ENCODE assay signal across 8 cellular contexts in the genomic region with DNA sequence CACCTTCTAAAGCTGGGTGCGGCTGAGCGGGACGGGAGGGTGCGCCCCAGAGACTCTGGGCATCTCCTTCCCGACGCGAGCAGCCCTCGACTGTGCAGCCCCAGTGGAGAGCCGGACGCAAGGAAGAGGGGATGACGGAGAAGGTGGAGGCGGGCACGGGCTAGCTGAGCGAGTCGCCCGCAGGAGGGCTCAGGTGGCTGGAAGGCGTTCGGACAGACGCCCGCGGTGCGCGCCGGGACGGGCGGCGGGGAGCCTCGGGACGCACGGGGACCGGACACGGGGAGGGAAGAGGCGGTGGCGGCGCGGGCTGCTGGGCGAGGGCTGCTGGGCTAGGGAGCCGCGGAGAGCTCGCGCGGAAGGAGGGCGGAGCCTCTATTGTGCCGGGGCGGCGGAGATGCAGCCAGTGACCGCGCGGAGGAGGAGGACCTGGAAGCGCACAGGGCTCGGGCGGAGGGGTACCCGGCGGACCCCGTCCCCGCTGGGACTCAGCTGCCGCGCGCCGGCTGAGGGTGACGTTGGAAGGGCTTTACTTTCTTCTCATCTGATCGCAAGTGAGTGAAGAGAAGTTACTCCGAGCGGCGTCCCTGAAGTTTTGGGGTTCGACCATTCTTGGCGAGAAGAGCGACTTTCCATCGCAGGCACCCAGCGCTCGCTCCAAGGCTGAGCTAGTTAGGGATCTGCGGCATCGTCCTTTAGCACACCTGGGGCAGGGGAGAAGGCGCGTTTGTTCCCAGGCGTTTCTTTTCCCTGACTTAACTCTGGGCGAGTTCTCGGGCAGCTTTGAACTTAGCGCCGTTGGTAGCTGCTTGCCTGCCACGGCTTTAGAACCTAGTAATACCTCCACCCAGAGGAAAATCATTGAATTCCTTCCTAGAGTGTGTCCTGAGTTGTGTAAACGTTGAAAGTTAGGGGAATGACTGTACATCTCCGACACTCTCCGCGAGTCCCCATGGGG. TPM values are rescaled to one million over a fixed set of nuclear protein-coding genes. Genes with fewer than 3 reads are reported as not detected.
DNase-seq lines count a peak whose midpoint lies in the region; ATAC-seq, FAIRE-seq and TF ChIP-seq lines count a peak whose summit lies in the region.

A gene (minus strand): TSS at position 323 of the 955 bp plus-strand sequence. CDS start 439 bp downstream, outside the sequence.

- H3K27ac ChIP-seq in heart left ventricle (peak within 1 kb of the TSS in 6 of 12 donors; percentile 42 to 83 (median 55)), ovary (no peak within 1 kb of the TSS)

- CTCF ChIA-PET in AG04449 (lab: Yijun Ruan, JAX), result interaction anchor here (0.6 to 23.1 kb wide), 28 partner anchors 8 to 267 kb away, joined by 3 to 797 read pairs (median 4); no protein-coding TSS in a partner anchor

- WGBS in heart left ventricle, 4 donors, result 1 to 4% (median 1%) methylated on average over 21 to 85 of the region's 85 CpGs
- 1% methylated on average over 85 of the region's 85 CpGs for WGBS in ovary, 3 donors

- FAIRE-seq in urothelium cell line (lab: Jason Lieb, UNC), result no peak

- H3K27me3 ChIP-seq in adipocyte (replicated peaks; ENCODE audit: control insufficient read depth, insufficient read depth, low read length), result no peaks in the 10 kb centered on the region
- H3K27me3 ChIP-seq in heart left ventricle, result peaks cover 0 to 15% (median 0%) of the 10 kb centered on the region in 9 donors
- no peaks in the 10 kb centered on the region for H3K27me3 ChIP-seq in ovary

- TF ChIP-seq CTCF in AG04449 (IDR thresholded peaks at IDR 0.05; ENCODE audit: insufficient read depth, low read length, missing control alignments), result peak; percentile 39
- peak in 5 of 12 donors; percentile 8 to 40 (median 31) for TF ChIP-seq CTCF in heart left ventricle (IDR thresholded peaks at IDR 0.05)
- TF ChIP-seq CTCF in ovary (IDR thresholded peaks at IDR 0.05), result no peak

- TF ChIP-seq RAD21 in Ishikawa (IDR thresholded peaks at IDR 0.05; ENCODE audit: low read depth), result peak; percentile 41; the same call in 1 of the 2 replicates

- intact Hi-C loops in heart left ventricle (cut with DNase I) (loop anchor here in 5 of 10 donors (1.0 to 10.0 kb wide), 5 partner anchors 32 to 159 kb away; no protein-coding TSS in a partner anchor), ovary (cut with DNase I) (no loop called here)

- DNase-seq in AG04449 (ENCODE audit: low read depth, low spot score) (peak; percentile 46), adipocyte (ENCODE audit: low read depth) (peak; percentile 89), heart left ventricle (peak; percentile 71 to 90 (median 78)), ovary (peak in 4 of 5 donors; percentile 39 to 64 (median 52)), urothelium cell line (ENCODE audit: low spot score) (peak; percentile 33)

- POLR2A ChIA-PET in AG04449 (lab: Yijun Ruan, JAX), result interaction anchor here (0.6 to 1.6 kb wide), 4 partner anchors 21 to 231 kb away, joined by 3 to 4 read pairs (median 3); no protein-coding TSS in a partner anchor

- TF ChIP-seq POLR2A in heart left ventricle (IDR thresholded peaks at IDR 0.05) (no peak), ovary (IDR thresholded peaks at IDR 0.05) (no peak)

- H3K9me3 ChIP-seq in adipocyte (ENCODE audit: control insufficient read depth, low read length) (no peaks in the 10 kb centered on the region), heart left ventricle (no peaks in the 10 kb centered on the region), ovary (no peaks in the 10 kb centered on the region)

- peaks cover 49% of the 10 kb centered on the region for H3K4me1 ChIP-seq in adipocyte (ENCODE audit: control insufficient read depth, insufficient read depth, low read length)
- peaks cover 0 to 52% (median 29%) of the 10 kb centered on the region in 12 donors for H3K4me1 ChIP-seq in heart left ventricle
- H3K4me1 ChIP-seq in ovary (ENCODE audit: insufficient read depth), result peaks cover 1% of the 10 kb centered on the region

- H3K36me3 ChIP-seq in adipocyte (ENCODE audit: control insufficient read depth, insufficient read depth, low read length, severe bottlenecking), result no peaks in the 10 kb centered on the region
- peaks cover 0 to 6% (median 0%) of the 10 kb centered on the region in 9 donors for H3K36me3 ChIP-seq in heart left ventricle
- H3K36me3 ChIP-seq in ovary, result no peaks in the 10 kb centered on the region

- H3K4me3 ChIP-seq in AG04449 (ENCODE audit: low read depth, low read length), result peak within 1 kb of the TSS; percentile 77
- H3K4me3 ChIP-seq in adipocyte (ENCODE audit: low read length), result peak within 1 kb of the TSS; percentile 86
- peak within 1 kb of the TSS; percentile 37 to 76 (median 58) for H3K4me3 ChIP-seq in heart left ventricle
- peak within 1 kb of the TSS; percentile 34 for H3K4me3 ChIP-seq in ovary

- H3K9ac ChIP-seq in adipocyte (ENCODE audit: low read length), result peak within 1 kb of the TSS; percentile 82

- peak; percentile 73 for ATAC-seq in GM18511 (IDR thresholded peaks at IDR 0.05; ENCODE audit: unreplicated experiment)
- peak; percentile 91 for ATAC-seq in SK-N-SH treated with all-trans-retinoic acid at 6 μM for 48 hours
- peak; percentile 76 to 92 (median 88) for ATAC-seq in heart left ventricle

- TF ChIP-seq EP300 in Ishikawa (IDR thresholded peaks at IDR 0.05; ENCODE audit: borderline replicate concordance) (no peak), ovary (IDR thresholded peaks at IDR 0.05) (no peak)

TF ChIP-seq in Ishikawa, 13 proteins besides CTCF, POLR2A, EP300 and RAD21:
- no peak for TF ChIP-seq EGR1 (IDR thresholded peaks at IDR 0.05)
- TF ChIP-seq CEBPB (IDR thresholded peaks at IDR 0.05), result no peak
- no peak for TF ChIP-seq NFIC (IDR thresholded peaks at IDR 0.05)
- TF ChIP-seq TCF12 (IDR thresholded peaks at IDR 0.05; ENCODE audit: low read depth), result no peak
- TF ChIP-seq ZBTB7A (IDR thresholded peaks at IDR 0.05; ENCODE audit: low read depth), result peak; percentile 94
- TF ChIP-seq YY1 (IDR thresholded peaks at IDR 0.05; ENCODE audit: low read depth), result no peak
- no peak for TF ChIP-seq TEAD4 (IDR thresholded peaks at IDR 0.05)

TF ChIP-seq in SK-N-SH treated with all-trans-retinoic acid at 6 μM for 48 hours, 23 proteins besides CTCF, POLR2A, EP300 and RAD21 (continues in another document):
- no peak for TF ChIP-seq RARB (CRISPR knock-in tag; IDR thresholded peaks at IDR 0.05)
- no peak for TF ChIP-seq ISL1 (CRISPR knock-in tag; IDR thresholded peaks at IDR 0.05)
- no peak for TF ChIP-seq ZFP3 (CRISPR knock-in tag; IDR thresholded peaks at IDR 0.05)
- TF ChIP-seq, protein P1, sequence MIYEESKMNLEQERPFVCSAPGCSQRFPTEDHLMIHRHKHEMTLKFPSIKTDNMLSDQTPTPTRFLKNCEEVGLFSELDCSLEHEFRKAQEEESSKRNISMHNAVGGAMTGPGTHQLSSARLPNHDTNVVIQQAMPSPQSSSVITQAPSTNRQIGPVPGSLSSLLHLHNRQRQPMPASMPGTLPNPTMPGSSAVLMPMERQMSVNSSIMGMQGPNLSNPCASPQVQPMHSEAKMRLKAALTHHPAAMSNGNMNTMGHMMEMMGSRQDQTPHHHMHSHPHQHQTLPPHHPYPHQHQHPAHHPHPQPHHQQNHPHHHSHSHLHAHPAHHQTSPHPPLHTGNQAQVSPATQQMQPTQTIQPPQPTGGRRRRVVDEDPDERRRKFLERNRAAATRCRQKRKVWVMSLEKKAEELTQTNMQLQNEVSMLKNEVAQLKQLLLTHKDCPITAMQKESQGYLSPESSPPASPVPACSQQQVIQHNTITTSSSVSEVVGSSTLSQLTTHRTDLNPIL (CRISPR knock-in tag; IDR thresholded peaks at IDR 0.05; ENCODE audit: low read depth), result no peak
- TF ChIP-seq PPARA (CRISPR knock-in tag; IDR thresholded peaks at IDR 0.05; ENCODE audit: borderline replicate concordance), result no peak
- no peak for TF ChIP-seq BACH2 (CRISPR knock-in tag; IDR thresholded peaks at IDR 0.05; ENCODE audit: borderline replicate concordance)
- no peak for TF ChIP-seq TCF4 (CRISPR knock-in tag; IDR thresholded peaks at IDR 0.05; ENCODE audit: borderline replicate concordance)
- no peak for TF ChIP-seq ZNF565 (CRISPR knock-in tag; conservative IDR thresholded peaks at IDR 0.05; ENCODE audit: low read depth)
- TF ChIP-seq, protein P2, sequence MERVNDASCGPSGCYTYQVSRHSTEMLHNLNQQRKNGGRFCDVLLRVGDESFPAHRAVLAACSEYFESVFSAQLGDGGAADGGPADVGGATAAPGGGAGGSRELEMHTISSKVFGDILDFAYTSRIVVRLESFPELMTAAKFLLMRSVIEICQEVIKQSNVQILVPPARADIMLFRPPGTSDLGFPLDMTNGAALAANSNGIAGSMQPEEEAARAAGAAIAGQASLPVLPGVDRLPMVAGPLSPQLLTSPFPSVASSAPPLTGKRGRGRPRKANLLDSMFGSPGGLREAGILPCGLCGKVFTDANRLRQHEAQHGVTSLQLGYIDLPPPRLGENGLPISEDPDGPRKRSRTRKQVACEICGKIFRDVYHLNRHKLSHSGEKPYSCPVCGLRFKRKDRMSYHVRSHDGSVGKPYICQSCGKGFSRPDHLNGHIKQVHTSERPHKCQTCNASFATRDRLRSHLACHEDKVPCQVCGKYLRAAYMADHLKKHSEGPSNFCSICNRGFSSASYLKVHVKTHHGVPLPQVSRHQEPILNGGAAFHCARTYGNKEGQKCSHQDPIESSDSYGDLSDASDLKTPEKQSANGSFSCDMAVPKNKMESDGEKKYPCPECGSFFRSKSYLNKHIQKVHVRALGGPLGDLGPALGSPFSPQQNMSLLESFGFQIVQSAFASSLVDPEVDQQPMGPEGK (CRISPR knock-in tag; IDR thresholded peaks at IDR 0.05; ENCODE audit: borderline replicate concordance), result no peak
- no peak for TF ChIP-seq CSDC2 (CRISPR knock-in tag; IDR thresholded peaks at IDR 0.05)
- TF ChIP-seq ZNF70 (CRISPR knock-in tag; IDR thresholded peaks at IDR 0.05), result no peak

RNA-seq across cellular contexts. Expression of the gene that starts here (rescaled TPM):
- total RNA-seq in heart left ventricle (10 to 100 TPM in 2 of 9 donors, 1 to 10 TPM in 5, under 1 TPM in 2; 0.75 to 39.2 (median 2.9) TPM), ovary (10 to 100 TPM in 1 of 7 donors, 1 to 10 TPM in 6; 1.0 to 10.3 (median 4.6) TPM)
- polyA plus RNA-seq in heart left ventricle (1 to 10 TPM in 1 of 2 donors, under 1 TPM in 1; 0.91 to 2.8 TPM), ovary (10 to 100 TPM in 1 of 2 donors, 1 to 10 TPM in 1; 7.5 to 37.6 TPM)

Comparison
In these comparisons a context has a peak if more than half of its experiments do, and no peak if none do; other contexts are left out.
1. DNase-seq: peak in every context shown above with its lines; median percentile 89 in adipocyte; 78 in heart left ventricle; 52 in ovary; 46 in AG04449; 33 in urothelium cell line.
2. H3K4me3 ChIP-seq: peak in every context shown above with its lines; median percentile 86 in adipocyte; 77 in AG04449; 58 in heart left ventricle; 34 in ovary.